19 cellular contexts compared by ENCODE assay signal in genomic region chr3:168844502-168845482, GRCh38.
DNase-seq lines count a peak whose midpoint lies in the region; FAIRE-seq and TF ChIP-seq lines count a peak whose summit lies in the region.
"Had no signal": no experiment of that assay in that cellular context is flagged by ENCODE, and none has a peak within 500 bp of the region (broad histone marks: within the 10 kb centered on the region; RNA-seq: fewer than 3 reads in every experiment).

No MANE protein-coding gene starts in this region.

- H3F3A ChIP-seq in neural progenitor cell (ENCODE audit: low read depth) = no peaks in the 10 kb centered on the region

- H3K18ac ChIP-seq in H9 (ENCODE audit: insufficient read length, low read depth, low read length) (no peak overlapping the region), H1 (ENCODE audit: extremely low read depth, low read length) (no peak overlapping the region)

- H3K4me3 ChIP-seq in H1 (ENCODE audit: extremely low read depth in 1 of 4, insufficient read depth in 2 of 4, low read depth in 3 of 4, low read length in 4 of 4) = no peak overlapping the region
- H3K4me3 ChIP-seq in neural progenitor cell = no peak overlapping the region
- H3K4me3 ChIP-seq: A549, BLaER1, GM23338, HAP-1, K562 had no signal

- no peaks in the 10 kb centered on the region for H3K79me2 ChIP-seq in H9 (ENCODE audit: insufficient read depth, low read length)
- H3K79me2 ChIP-seq in H1 (ENCODE audit: control insufficient read depth in 1 of 2, insufficient read depth in 2 of 2, low read length in 2 of 2) = no peaks in the 10 kb centered on the region
- H3K79me2 ChIP-seq in neural progenitor cell (ENCODE audit: low read depth) = no peaks in the 10 kb centered on the region

- no peak overlapping the region for H2BK5ac ChIP-seq in H9 (ENCODE audit: insufficient read length, low read length)
- H2BK5ac ChIP-seq in H1 (ENCODE audit: low read depth, low read length) = peak overlapping the region; percentile 53; the same call in 1 of the 2 replicates

- TF ChIP-seq RAD21 in H1 (IDR thresholded peaks at IDR 0.05 in 1 of 2, conservative IDR thresholded peaks at IDR 0.05 in 1 of 2; ENCODE audit: low read depth in 2 of 2, low read length in 2 of 2) = no peak

- H2AK5ac ChIP-seq in H9 (ENCODE audit: insufficient read length, low read length) = no peak overlapping the region
- peak overlapping the region; percentile 88; the same call in 1 of the 2 replicates for H2AK5ac ChIP-seq in H1 (ENCODE audit: low read depth, low read length)

- no peak overlapping the region for H4K8ac ChIP-seq in H9 (replicated peaks; ENCODE audit: insufficient read length, low read depth, low read length)
- H4K8ac ChIP-seq in H1 (ENCODE audit: extremely low read depth, insufficient read depth, low read length) = no peak overlapping the region

- H3K4me2 ChIP-seq in H9 (ENCODE audit: insufficient read depth, insufficient read length, low read length) (no peak overlapping the region), H1 (ENCODE audit: insufficient read depth in 1 of 2, low read depth in 2 of 2, low read length in 2 of 2) (no peak overlapping the region), neural progenitor cell (no peak overlapping the region)
- H3K4me2 ChIP-seq: A549, BLaER1, GM23338 had no signal

- no peak overlapping the region for H2BK120ac ChIP-seq in H9 (ENCODE audit: low read depth, low read length, poor library complexity, severe bottlenecking)
- peak overlapping the region; percentile 9 for H2BK120ac ChIP-seq in H1 (replicated peaks; ENCODE audit: low read depth, low read length)

- H3K27me3 ChIP-seq in H9 (ENCODE audit: insufficient read depth, low read length) = no peaks in the 10 kb centered on the region
- no peaks in the 10 kb centered on the region for H3K27me3 ChIP-seq in H1 (replicated peaks in 1 of 4; ENCODE audit: control insufficient read depth in 3 of 4, extremely low read depth in 1 of 4, insufficient read depth in 3 of 4, low read length in 3 of 4)
- H3K27me3 ChIP-seq in neural progenitor cell = peaks cover 15% of the 10 kb centered on the region

- H3K36me3 Mint-ChIP-seq in H9 (ENCODE audit: insufficient read depth in 1 of 3, low read depth in 3 of 3) (peaks cover 3 to 14% (median 13%) of the 10 kb centered on the region in 3 experiments; a peak in 3 of 7 replicates), neural progenitor cell (no peaks in the 10 kb centered on the region)
- H3K36me3 Mint-ChIP-seq: CD8-positive, alpha-beta T cell had no signal

- FAIRE-seq in H1 (lab: Jason Lieb, UNC) = no peak
- FAIRE-seq: A549, GM12892, GM18507, K562 had no signal

- H3K4me1 ChIP-seq in H9 (ENCODE audit: insufficient read depth, low read length) (peaks cover 9% of the 10 kb centered on the region; the same call in 1 of the 2 replicates), H1 (replicated peaks in 1 of 4; ENCODE audit: control insufficient read depth in 3 of 4, insufficient read depth in 4 of 4, low read length in 3 of 4) (peaks cover 0 to 14% (median 3%) of the 10 kb centered on the region in 4 experiments; a peak in 5 of 7 replicates), neural progenitor cell (no peaks in the 10 kb centered on the region)
- H3K4me1 ChIP-seq: A549, BLaER1 had no signal

- no peaks in the 10 kb centered on the region; a peak in 1 of 8 replicates for H3K36me3 ChIP-seq in H1 (ENCODE audit: control insufficient read depth in 2 of 4, insufficient read depth in 4 of 4, low read length in 3 of 4)
- no peaks in the 10 kb centered on the region for H3K36me3 ChIP-seq in neural progenitor cell
- H3K36me3 ChIP-seq: BLaER1, HAP-1 had no signal

- CTCF ChIA-PET in H1 (lab: Charles Lee; ENCODE audit: partially characterized antibody) = no interaction called here

- no peak overlapping the region for H3K23ac ChIP-seq in H9 (ENCODE audit: insufficient read length, low read depth, low read length)
- H3K23ac ChIP-seq in H1 (ENCODE audit: insufficient read length) = no peak overlapping the region

- H2BK12ac ChIP-seq in H9 (ENCODE audit: insufficient read length, low read depth, low read length) (no peak overlapping the region), H1 (ENCODE audit: low read depth, low read length) (peak overlapping the region; percentile 80)

- no peaks in the 10 kb centered on the region for H3K9me3 ChIP-seq in H9 (ENCODE audit: control insufficient read depth, low read depth, low read length)
- H3K9me3 ChIP-seq in H1 (ENCODE audit: insufficient read depth in 2 of 2, low read depth in 1 of 2, low read length in 1 of 2) = no peaks in the 10 kb centered on the region; a peak in 1 of 4 replicates
- H3K9me3 ChIP-seq in neural progenitor cell (ENCODE audit: low read depth) = no peaks in the 10 kb centered on the region
- H3K9me3 ChIP-seq: A549, BLaER1, HAP-1 had no signal

- H2BK20ac ChIP-seq in H9 (ENCODE audit: low read depth, low read length, poor library complexity, severe bottlenecking) (no peak overlapping the region), H1 (ENCODE audit: low read length) (peak overlapping the region; percentile 80)

- peaks cover 9 to 11% of the 10 kb centered on the region in 2 experiments; a peak in 2 of 5 replicates for H3K9me3 Mint-ChIP-seq in H9
- no peaks in the 10 kb centered on the region for H3K9me3 Mint-ChIP-seq in neural progenitor cell
- H3K9me3 Mint-ChIP-seq: CD8-positive, alpha-beta T cell had no signal

- no peak for TF ChIP-seq POLR2A in H1 (IDR thresholded peaks at IDR 0.05; ENCODE audit: control extremely low read depth in 1 of 2, low read depth in 2 of 2, low read length in 2 of 2)

- POLR2A ChIA-PET in H1 (lab: Charles Lee; ENCODE audit: partially characterized antibody) = no interaction called here

- H3K14ac ChIP-seq in H9 (ENCODE audit: insufficient read depth, low read length) = no peak overlapping the region
- H3K14ac ChIP-seq in H1 (ENCODE audit: insufficient read length) = no peak overlapping the region

- H3K56ac ChIP-seq in H9 (ENCODE audit: insufficient read length, low read depth, low read length) (no peak overlapping the region), H1 (replicated peaks; ENCODE audit: insufficient read length, low read depth, low read length) (no peak overlapping the region)

- H4K20me1 ChIP-seq in H9 (ENCODE audit: control insufficient read depth, insufficient read depth, insufficient read length) (no peaks in the 10 kb centered on the region), H1 (replicated peaks in 1 of 2; ENCODE audit: control insufficient read depth in 1 of 2, insufficient read depth in 2 of 2, low read length in 2 of 2) (no peaks in the 10 kb centered on the region), neural progenitor cell (ENCODE audit: low read depth) (no peaks in the 10 kb centered on the region)
- H4K20me1 ChIP-seq: BLaER1 had no signal

- H4K91ac ChIP-seq in H9 (ENCODE audit: insufficient read length, low read depth, low read length) (peak overlapping the region; percentile 75), H1 (replicated peaks; ENCODE audit: insufficient read length, low read length) (peak overlapping the region; percentile 91)

- H4K5ac ChIP-seq in H9 (ENCODE audit: insufficient read length, low read depth, low read length) (peak overlapping the region; percentile 75), H1 (ENCODE audit: insufficient read length, low read depth, low read length) (no peak overlapping the region)

- H3K4me1 Mint-ChIP-seq in H9 (peaks cover 27 to 39% of the 10 kb centered on the region in 2 experiments), neural progenitor cell (peaks cover 7% of the 10 kb centered on the region)

- H3K4me3 Mint-ChIP-seq in H9 (no peak overlapping the region), neural progenitor cell (no peak overlapping the region)
- H3K4me3 Mint-ChIP-seq: CD8-positive, alpha-beta T cell; GM23338 had no signal

- H3K79me1 ChIP-seq in H9 (ENCODE audit: insufficient read depth, low read depth, low read length, poor library complexity, severe bottlenecking) = no peaks in the 10 kb centered on the region
- H3K79me1 ChIP-seq in H1 (ENCODE audit: low read depth, low read length) = no peaks in the 10 kb centered on the region

- no peak for TF ChIP-seq EP300 in H1 (IDR thresholded peaks at IDR 0.05; ENCODE audit: borderline replicate concordance in 1 of 2, low read depth in 2 of 2, low read length in 2 of 2)

- H3K27ac Mint-ChIP-seq in H9 (peak overlapping the region in 2 of 3 experiments; percentile 23 to 26; a peak in 1 of 7 replicates), neural progenitor cell (no peak overlapping the region)
- H3K27ac Mint-ChIP-seq: CD8-positive, alpha-beta T cell; GM23338 had no signal

- H3K27ac ChIP-seq in H9 (ENCODE audit: insufficient read length, low read depth, low read length) = no peak overlapping the region
- no peak overlapping the region for H3K27ac ChIP-seq in H1 (ENCODE audit: low read depth, low read length)
- H3K27ac ChIP-seq in neural progenitor cell = no peak overlapping the region
- H3K27ac ChIP-seq: 22Rv1, A549, BLaER1, HL-60 had no signal

- no peak overlapping the region for H3K9ac ChIP-seq in H9 (ENCODE audit: extremely low read depth, insufficient read length, low read length)
- H3K9ac ChIP-seq in H1 (replicated peaks in 1 of 4; ENCODE audit: extremely low read depth in 1 of 4, low read depth in 3 of 4, low read length in 3 of 4) = no peak overlapping the region
- no peak overlapping the region for H3K9ac ChIP-seq in neural progenitor cell
- H3K9ac ChIP-seq: BLaER1 had no signal

- H3K23me2 ChIP-seq in H9 (ENCODE audit: insufficient read length, low read depth, low read length, poor library complexity, severe bottlenecking) (no peaks in the 10 kb centered on the region), H1 (ENCODE audit: low read depth, low read length) (peaks cover 5% of the 10 kb centered on the region; the same call in 1 of the 2 replicates)

- WGBS in H9 (ENCODE audit: extremely low coverage, insufficient read length, low lambda C conversion rate) = 100% methylated on average over 4 of the region's 10 CpGs
- WGBS in H1 (ENCODE audit: extremely low coverage in 1 of 2, insufficient coverage in 1 of 2, insufficient read length in 1 of 2, insufficient replicate concordance in 2 of 2, low coverage in 1 of 2, low lambda C conversion rate in 2 of 2, missing lambda C conversion rate in 1 of 2), 2 experiments = 79 to 97% methylated on average over 4 to 10 of the region's 10 CpGs

- H3K27me3 Mint-ChIP-seq in H9 (ENCODE audit: low read depth) (peaks cover 3% of the 10 kb centered on the region; the same call in 1 of the 2 replicates), neural progenitor cell (ENCODE audit: insufficient read depth, low read depth) (peaks cover 2% of the 10 kb centered on the region)

- TF ChIP-seq CTCF in H9 (conservative IDR thresholded peaks at IDR 0.05) (no peak), H1 (IDR thresholded peaks at IDR 0.05; ENCODE audit: control extremely low read depth in 1 of 3, insufficient read depth in 1 of 3, low read depth in 1 of 3, low read length in 3 of 3) (no peak), neural progenitor cell (IDR thresholded peaks at IDR 0.05) (no peak)

- H2BK15ac ChIP-seq in H9 (ENCODE audit: low read depth, low read length) = no peak overlapping the region
- no peak overlapping the region; the same call in 1 of the 2 replicates for H2BK15ac ChIP-seq in H1 (ENCODE audit: low read length)

- DNase-seq in DMS53 (lab: John Stamatoyannopoulos, UW) (peak; percentile 3), DMS53 treated with DMSO at 0.1 percent for 48 hours (lab: John Stamatoyannopoulos, UW; ENCODE audit: unreplicated experiment) (no peak), H9 (no peak), NCI-H69 (lab: John Stamatoyannopoulos, UW) (peak; percentile 25), H1 (ENCODE audit: low read depth in 1 of 2, low spot score in 2 of 2) (no peak), neural progenitor cell (ENCODE audit: low spot score) (no peak), AG08395 (ENCODE audit: low spot score) (no peak)
- DNase-seq: Calu3; CD8-positive, alpha-beta T cell; IMR-90 had no signal

- no peak overlapping the region for H3T11ph ChIP-seq in H9 (ENCODE audit: low read length)

- no peak overlapping the region for H2AFZ ChIP-seq in H9 (ENCODE audit: low read length)
- no peak overlapping the region for H2AFZ ChIP-seq in H1 (ENCODE audit: low read length)
- H2AFZ ChIP-seq in neural progenitor cell (replicated peaks) = no peak overlapping the region
- H2AFZ ChIP-seq: GM23338 had no signal

- no peak overlapping the region; the same call in 1 of the 2 replicates for H3K4ac ChIP-seq in H9 (ENCODE audit: low read depth, low read length)
- no peak overlapping the region for H3K4ac ChIP-seq in H1 (replicated peaks; ENCODE audit: insufficient read length, low read depth, low read length)

Comparison
In these comparisons a context has a peak if more than half of its experiments do, and no peak if none do; other contexts are left out.
1. DNase-seq: peak in DMS53 (single experiment) and NCI-H69 (single experiment); none in DMS53 treated with DMSO at 0.1 percent for 48 hours (single experiment), H9 (single experiment), H1 (0 of 2), neural progenitor cell (single experiment) and AG08395 (single experiment).